Comparison of ENCODE assay signal across 28 cellular contexts in the genomic region with DNA sequence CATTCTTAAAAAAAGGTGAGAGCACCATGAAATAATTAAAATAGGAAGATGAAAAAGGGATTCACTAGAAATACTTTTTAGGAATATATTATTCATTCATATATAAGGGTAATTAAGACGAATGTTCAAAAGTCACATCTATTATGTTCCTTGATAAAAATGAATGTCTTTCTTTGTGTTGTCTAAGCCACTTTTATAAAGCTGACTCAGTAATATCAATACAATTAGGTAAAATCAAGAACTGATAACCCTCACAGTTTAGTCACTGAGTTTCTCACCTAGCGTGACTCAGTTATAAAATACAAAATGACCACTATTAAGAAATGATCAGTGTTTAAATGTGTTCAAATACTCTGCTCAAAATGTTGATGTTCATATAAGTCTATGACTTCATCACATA.
"Had no signal": no experiment of that assay in that cellular context is flagged by ENCODE, and none has a peak within 500 bp of the region (broad histone marks: within the 10 kb centered on the region; RNA-seq: fewer than 3 reads in every experiment).

No MANE protein-coding gene starts in this region.

- H3K27ac ChIP-seq: body of pancreas, breast epithelium, SJCRH30, SK-N-MC had no signal

- H3K4me1 ChIP-seq: body of pancreas, breast epithelium, SJCRH30 had no signal

- H3K9me3 ChIP-seq: body of pancreas, breast epithelium, SJCRH30 had no signal

- H3K27me3 ChIP-seq: body of pancreas, breast epithelium, SJCRH30 had no signal

- H3K4me3 ChIP-seq: body of pancreas, breast epithelium, SJCRH30, SK-N-MC had no signal

- H3K36me3 ChIP-seq: SJCRH30 had no signal

- ATAC-seq: activated CD8-positive, alpha-beta T cell treated with anti-CD3 and anti-CD28 coated beads for 36 hours; activated T-cell treated with anti-CD3 and anti-CD28 coated beads, Interleukin-2, amount 50 U/mL, for 72 hours; activated T-helper 17 cell treated with anti-CD3 and anti-CD28 coated beads, Interleukin-2, amount 50 U/mL, for 72 hours; body of pancreas had no signal

- DNase-seq: activated CD4-positive, alpha-beta T cell treated with anti-CD3 and anti-CD28 coated beads, Interleukin-2, amount 10 ng/mL, durations not matched to agents 24 days and 14 days; activated CD4-positive, alpha-beta T cell treated with anti-CD3 and anti-CD28 coated beads, Interleukin-2, amount 50 U/mL, for 4 hours; activated CD8-positive, alpha-beta T cell treated with anti-CD3 and anti-CD28 coated beads for 36 hours; activated effector memory CD4-positive, alpha-beta T cell treated with anti-CD3 and anti-CD28 coated beads, Interleukin-2, amount 50 U/mL, for 16 hours; activated naive CD4-positive, alpha-beta T cell; activated naive CD4-positive, alpha-beta T cell treated with anti-CD3 and anti-CD28 coated beads, Interleukin-2, amount 50 U/mL, for 16 hours; activated naive CD8-positive, alpha-beta T cell treated with anti-CD3 and anti-CD28 coated beads for 36 hours; activated T-cell treated with anti-CD3 and anti-CD28 coated beads, Interleukin-2, amount 50 U/mL, for 1 hour; activated T-cell treated with anti-CD3 and anti-CD28 coated beads, Interleukin-2, amount 50 U/mL, for 72 hours; amygdala; body of pancreas; NCI-H1092 treated with DMSO at 0.1 percent for 48 hours; NCI-H1417; NCI-H146; NCI-H187; NCI-H2029 treated with DMSO at 0.1 percent for 48 hours; NCI-H2107; NCI-H2171; NCI-H510A; NCI-H526; NCI-H748 treated with DMSO at 0.1 percent for 48 hours; NK-92 treated with Interleukin-12 subunit alpha and Interleukin-12 subunit beta, amount 100 ng/mL, for 24 hours; Right ventricle myocardium superior; SJCRH30; T1000 had no signal
